ENCODE assay signal across 3 cellular contexts in the genomic region with DNA sequence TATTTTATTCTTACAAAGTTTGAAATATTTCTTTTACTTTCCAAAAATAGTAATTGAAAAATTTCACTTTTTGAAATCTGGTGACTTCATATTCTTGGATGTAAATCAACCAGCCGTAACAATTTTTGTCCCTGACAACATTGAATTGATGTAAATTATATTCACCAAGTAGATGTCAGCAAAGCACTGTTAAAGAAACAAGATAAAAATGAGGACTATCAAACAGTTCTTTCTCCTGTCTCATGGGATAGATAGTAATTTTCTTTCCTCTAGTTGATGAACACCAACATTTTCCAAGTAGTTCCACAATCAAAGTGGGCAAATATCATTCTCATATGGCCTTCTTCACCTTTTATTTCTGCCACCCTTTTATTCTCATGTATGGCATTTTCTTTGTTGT.
"Had no signal": no experiment of that assay in that cellular context is flagged by ENCODE, and none has a peak within 500 bp of the region (broad histone marks: within the 10 kb centered on the region; RNA-seq: fewer than 3 reads in every experiment).

No MANE protein-coding gene starts in this region.

- DNase-seq: GDM1, GF-D8 had no signal

- H3K4me3 ChIP-seq: GM12878 had no signal
